Comparison of ENCODE assay signal across 11 cellular contexts in genomic region chr1:46188295-46189030, GRCh38. TPM values are rescaled to one million over a fixed set of nuclear protein-coding genes. Genes with fewer than 3 reads are reported as not detected.
DNase-seq lines count a peak whose midpoint lies in the region; ATAC-seq and TF ChIP-seq lines count a peak whose summit lies in the region.
"Had no signal": no experiment of that assay in that cellular context is flagged by ENCODE, and none has a peak within 500 bp of the region (broad histone marks: within the 10 kb centered on the region; RNA-seq: fewer than 3 reads in every experiment).

No MANE protein-coding gene starts in this region.

- TF ChIP-seq CTCF in A673 (conservative IDR thresholded peaks at IDR 0.05; ENCODE audit: low read depth, low read length) (no peak), ascending aorta (IDR thresholded peaks at IDR 0.05) (no peak), left lung (IDR thresholded peaks at IDR 0.05) (no peak)

- BruUV-seq in A673 (replicated peaks; lab: Mats Ljungman, UMichigan), result TSS peak; percentile 44

- peak; percentile 28 for ATAC-seq in left lung
- ATAC-seq in stimulated activated memory B cell treated with anti-CD40 and anti-IgM and Interleukin-4, amounts not matched to agents 10 μg/mL and 1 μg/mL and 100 μg/mL, for 72 hours, result no peak

- H3K36me3 ChIP-seq in A673 (ENCODE audit: insufficient read depth, low read length, poor library complexity, severe bottlenecking) (peaks cover 17% of the 10 kb centered on the region), ascending aorta (peaks cover 32 to 43% of the 10 kb centered on the region in 2 donors), left lung (peaks cover 0 to 50% of the 10 kb centered on the region in 2 donors)

- H3K4me1 ChIP-seq in A673 (ENCODE audit: insufficient read depth, low read length, poor library complexity, severe bottlenecking), result peaks cover 1% of the 10 kb centered on the region
- peaks cover 3 to 7% of the 10 kb centered on the region in 2 donors for H3K4me1 ChIP-seq in ascending aorta
- H3K4me1 ChIP-seq in left lung, result peaks cover 9 to 15% of the 10 kb centered on the region in 2 donors

- intact Hi-C loops in A673 (cut with micrococcal nuclease; ENCODE audit: unreplicated experiment), result no loop called here
- intact Hi-C loops in ascending aorta (cut with DNase I), result no loop called here
- intact Hi-C loops in left lung (cut with DNase I), result no loop called here

- peaks cover 22% of the 10 kb centered on the region for H3K4me1 Mint-ChIP-seq in stimulated activated memory B cell treated with anti-CD40 and anti-IgM and Interleukin-4, amounts not matched to agents 10 μg/mL and 1 μg/mL and 100 μg/mL, for 72 hours

- peaks cover 48% of the 10 kb centered on the region for H3K36me3 Mint-ChIP-seq in stimulated activated memory B cell treated with anti-CD40 and anti-IgM and Interleukin-4, amounts not matched to agents 10 μg/mL and 1 μg/mL and 100 μg/mL, for 72 hours

- H3K27ac ChIP-seq in A673 (ENCODE audit: low read depth, low read length, poor library complexity, severe bottlenecking), result no peak overlapping the region
- H3K27ac ChIP-seq in ascending aorta, result peak overlapping the region; percentile 23 to 46
- peak overlapping the region; percentile 5 to 53 for H3K27ac ChIP-seq in left lung

- H3K9me3 ChIP-seq in A673 (ENCODE audit: low read depth, low read length, poor library complexity, severe bottlenecking), result no peaks in the 10 kb centered on the region
- no peaks in the 10 kb centered on the region for H3K9me3 ChIP-seq in ascending aorta
- no peaks in the 10 kb centered on the region for H3K9me3 ChIP-seq in left lung

- no peak overlapping the region for H3K4me3 Mint-ChIP-seq in stimulated activated memory B cell treated with anti-CD40 and anti-IgM and Interleukin-4, amounts not matched to agents 10 μg/mL and 1 μg/mL and 100 μg/mL, for 72 hours
- H3K4me3 Mint-ChIP-seq: activated CD4-positive, alpha-beta memory T cell treated with anti-CD3 and anti-CD28 coated beads for 36 hours had no signal

- no peaks in the 10 kb centered on the region for H3K9me3 Mint-ChIP-seq in stimulated activated memory B cell treated with anti-CD40 and anti-IgM and Interleukin-4, amounts not matched to agents 10 μg/mL and 1 μg/mL and 100 μg/mL, for 72 hours
- H3K9me3 Mint-ChIP-seq: activated CD4-positive, alpha-beta memory T cell treated with anti-CD3 and anti-CD28 coated beads for 36 hours had no signal

- H3K27ac Mint-ChIP-seq in stimulated activated memory B cell treated with anti-CD40 and anti-IgM and Interleukin-4, amounts not matched to agents 10 μg/mL and 1 μg/mL and 100 μg/mL, for 72 hours, result no peak overlapping the region
- H3K27ac Mint-ChIP-seq: activated CD4-positive, alpha-beta memory T cell treated with anti-CD3 and anti-CD28 coated beads for 36 hours had no signal

- H3K4me3 ChIP-seq in A673 (ENCODE audit: low read depth, low read length, poor library complexity, severe bottlenecking) (no peak overlapping the region), ascending aorta (no peak overlapping the region), left lung (no peak overlapping the region)

- DNase-seq in A673 (ENCODE audit: low spot score), result no peak
- peak; percentile 61 for DNase-seq in GM03348 (ENCODE audit: low spot score)
- DNase-seq in ascending aorta (ENCODE audit: low spot score in 2 of 2), result no peak
- DNase-seq in left lung, result no peak
- DNase-seq in putamen (ENCODE audit: low spot score), result no peak
- DNase-seq in DMS53 treated with DMSO at 0.1 percent for 48 hours (lab: John Stamatoyannopoulos, UW; ENCODE audit: unreplicated experiment), result no peak
- no peak for DNase-seq in GDM1 (lab: John Stamatoyannopoulos, UW)
- DNase-seq: activated CD4-positive, alpha-beta memory T cell treated with anti-CD3 and anti-CD28 coated beads for 36 hours; hippocampal formation had no signal

- no peaks in the 10 kb centered on the region for H3K27me3 Mint-ChIP-seq in stimulated activated memory B cell treated with anti-CD40 and anti-IgM and Interleukin-4, amounts not matched to agents 10 μg/mL and 1 μg/mL and 100 μg/mL, for 72 hours
- H3K27me3 Mint-ChIP-seq: activated CD4-positive, alpha-beta memory T cell treated with anti-CD3 and anti-CD28 coated beads for 36 hours had no signal

- H3K27me3 ChIP-seq in A673 (replicated peaks; ENCODE audit: insufficient read depth, low read depth, low read length, poor library complexity), result no peaks in the 10 kb centered on the region
- no peaks in the 10 kb centered on the region for H3K27me3 ChIP-seq in ascending aorta
- no peaks in the 10 kb centered on the region for H3K27me3 ChIP-seq in left lung

- POLR2A ChIA-PET in A673 (lab: Charles Lee; ENCODE audit: low non-redundant PET), result no interaction called here

- CTCF ChIA-PET in A673 (lab: Charles Lee), result no interaction called here

RNA-seq across cellular contexts. Expression of gene POMGNT1, which starts 9.8 kb away (rescaled TPM):
- total RNA-seq in A673 (2021) (71.0 and 90.9 TPM in 2 replicates), ascending aorta (122 TPM), left lung (10 to 100 TPM; 52.9 to 64.5 TPM)

RNA-seq across cellular contexts. Expression of gene P3R3URF, which starts 12.2 kb away (rescaled TPM):
- total RNA-seq in A673 (2021) (not detected in 2 replicates), ascending aorta (not detected), left lung (not detected)
- total RNA-seq: activated CD4-positive, alpha-beta memory T cell treated with anti-CD3 and anti-CD28 coated beads for 36 hours; LHCN-M2 had no signal

RNA-seq across cellular contexts. Expression of gene TSPAN1, which starts 13.6 kb away (rescaled TPM):
- not detected in 2 replicates for total RNA-seq in A673 (2021)
- total RNA-seq in ascending aorta, result 8.9 TPM
- total RNA-seq in left lung, result 10 to 100 TPM; 32.3 to 50.6 TPM

RNA-seq across cellular contexts. Expression of gene LURAP1, which starts 14.7 kb away (rescaled TPM):
- total RNA-seq in A673 (2021) (1.1 and 1.5 TPM in 2 replicates), ascending aorta (7.2 TPM), left lung (1 to 10 TPM; 1.4 TPM)

RNA-seq across cellular contexts. Expression of gene PIK3R3, which starts 56.0 kb away (rescaled TPM):
- total RNA-seq in A673 (2021) (30.0 and 30.2 TPM in 2 replicates), ascending aorta (33.1 TPM), left lung (10 to 100 TPM; 20.9 to 46.5 TPM)
